1 cellular context compared by ENCODE assay signal in genomic region chr9:135504262-135505229, GRCh38.
TF ChIP-seq lines count a peak whose summit lies in the region.

No MANE protein-coding gene starts in this region.

TF ChIP-seq in HepG2, 621 proteins besides CTCF, POLR2A, EP300 and RAD21 (continued from another document and continues in another):
- TF ChIP-seq, protein P1, sequence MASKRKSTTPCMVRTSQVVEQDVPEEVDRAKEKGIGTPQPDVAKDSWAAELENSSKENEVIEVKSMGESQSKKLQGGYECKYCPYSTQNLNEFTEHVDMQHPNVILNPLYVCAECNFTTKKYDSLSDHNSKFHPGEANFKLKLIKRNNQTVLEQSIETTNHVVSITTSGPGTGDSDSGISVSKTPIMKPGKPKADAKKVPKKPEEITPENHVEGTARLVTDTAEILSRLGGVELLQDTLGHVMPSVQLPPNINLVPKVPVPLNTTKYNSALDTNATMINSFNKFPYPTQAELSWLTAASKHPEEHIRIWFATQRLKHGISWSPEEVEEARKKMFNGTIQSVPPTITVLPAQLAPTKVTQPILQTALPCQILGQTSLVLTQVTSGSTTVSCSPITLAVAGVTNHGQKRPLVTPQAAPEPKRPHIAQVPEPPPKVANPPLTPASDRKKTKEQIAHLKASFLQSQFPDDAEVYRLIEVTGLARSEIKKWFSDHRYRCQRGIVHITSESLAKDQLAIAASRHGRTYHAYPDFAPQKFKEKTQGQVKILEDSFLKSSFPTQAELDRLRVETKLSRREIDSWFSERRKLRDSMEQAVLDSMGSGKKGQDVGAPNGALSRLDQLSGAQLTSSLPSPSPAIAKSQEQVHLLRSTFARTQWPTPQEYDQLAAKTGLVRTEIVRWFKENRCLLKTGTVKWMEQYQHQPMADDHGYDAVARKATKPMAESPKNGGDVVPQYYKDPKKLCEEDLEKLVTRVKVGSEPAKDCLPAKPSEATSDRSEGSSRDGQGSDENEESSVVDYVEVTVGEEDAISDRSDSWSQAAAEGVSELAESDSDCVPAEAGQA (IDR thresholded peaks at IDR 0.05; ENCODE audit: low read depth): no peak
- TF ChIP-seq, protein P1 (CRISPR knock-in tag; IDR thresholded peaks at IDR 0.05; ENCODE audit: borderline replicate concordance): no peak
- TF ChIP-seq CEBPG (CRISPR knock-in tag; IDR thresholded peaks at IDR 0.05) (no peak), ZNF484 (CRISPR knock-in tag; IDR thresholded peaks at IDR 0.05; ENCODE audit: borderline replicate concordance, low read depth) (no peak), ZNF713 (CRISPR knock-in tag; IDR thresholded peaks at IDR 0.05) (no peak), DPF2 (CRISPR knock-in tag; IDR thresholded peaks at IDR 0.05; ENCODE audit: borderline replicate concordance, low read depth) (no peak), KMT2B (CRISPR knock-in tag; IDR thresholded peaks at IDR 0.05) (no peak), STAT5B (CRISPR knock-in tag; IDR thresholded peaks at IDR 0.05) (no peak), MXD4 (CRISPR knock-in tag; IDR thresholded peaks at IDR 0.05) (no peak), ZNF350 (CRISPR knock-in tag; IDR thresholded peaks at IDR 0.05; ENCODE audit: borderline replicate concordance, low read depth) (no peak), MTA1 (CRISPR knock-in tag; IDR thresholded peaks at IDR 0.05; ENCODE audit: borderline replicate concordance) (0 out of 2 replicates have a peak, but pooled peaks have one; percentile 20), ZNF891 (CRISPR knock-in tag; IDR thresholded peaks at IDR 0.05) (0 out of 2 replicates have a peak, but pooled peaks have one; percentile 46), CREB1 (IDR thresholded peaks at IDR 0.05) (no peak; the same call in 1 of the 2 replicates), CREB1 (CRISPR knock-in tag; IDR thresholded peaks at IDR 0.05) (no peak), ZNF878 (CRISPR knock-in tag; IDR thresholded peaks at IDR 0.05) (no peak), NFE2L1 (CRISPR knock-in tag; IDR thresholded peaks at IDR 0.05; ENCODE audit: borderline replicate concordance) (no peak), SNAI1 (CRISPR knock-in tag; IDR thresholded peaks at IDR 0.05; ENCODE audit: borderline replicate concordance) (no peak), ZNF256 (CRISPR knock-in tag; conservative IDR thresholded peaks at IDR 0.05) (no peak), SRF (IDR thresholded peaks at IDR 0.05; ENCODE audit: low read depth, low read length) (no peak), ZNF383 (CRISPR knock-in tag; IDR thresholded peaks at IDR 0.05; ENCODE audit: borderline replicate concordance) (no peak), MXD1 (CRISPR knock-in tag; IDR thresholded peaks at IDR 0.05) (no peak), NR3C1 (CRISPR knock-in tag; IDR thresholded peaks at IDR 0.05) (no peak), ZBTB43 (CRISPR knock-in tag; conservative IDR thresholded peaks at IDR 0.05) (no peak), ERF (CRISPR knock-in tag; IDR thresholded peaks at IDR 0.05) (no peak), ONECUT2 (CRISPR knock-in tag; IDR thresholded peaks at IDR 0.05) (no peak), REPIN1 (CRISPR knock-in tag; IDR thresholded peaks at IDR 0.05; ENCODE audit: borderline replicate concordance, low read depth) (no peak), CBFB (CRISPR knock-in tag; IDR thresholded peaks at IDR 0.05) (no peak), ZNF431 (CRISPR knock-in tag; IDR thresholded peaks at IDR 0.05; ENCODE audit: borderline replicate concordance, low read depth) (no peak), GABPB1 (CRISPR knock-in tag; IDR thresholded peaks at IDR 0.05) (0 out of 2 replicates have a peak, but pooled peaks have one; percentile 12), EED (CRISPR knock-in tag; IDR thresholded peaks at IDR 0.05) (no peak), LBX2 (CRISPR knock-in tag; IDR thresholded peaks at IDR 0.05; ENCODE audit: borderline replicate concordance) (no peak), MAFK (conservative IDR thresholded peaks at IDR 0.05 in 1 of 2, IDR thresholded peaks at IDR 0.05 in 1 of 2; ENCODE audit: low read length in 2 of 2) (no peak), ZNF232 (CRISPR knock-in tag; IDR thresholded peaks at IDR 0.05; ENCODE audit: borderline replicate concordance) (0 out of 2 replicates have a peak, but pooled peaks have one; percentile 27), HIVEP1 (CRISPR knock-in tag; IDR thresholded peaks at IDR 0.05) (no peak; the same call in 1 of the 2 replicates), CHCHD3 (CRISPR knock-in tag; IDR thresholded peaks at IDR 0.05) (no peak), ZNF691 (CRISPR knock-in tag; IDR thresholded peaks at IDR 0.05; ENCODE audit: borderline replicate concordance, low read depth) (no peak), POLR2AphosphoS2 (IDR thresholded peaks at IDR 0.05; ENCODE audit: low read depth, low read length) (0 out of 2 replicates have a peak, but pooled peaks have one; percentile 31), FOXP4 (CRISPR knock-in tag; IDR thresholded peaks at IDR 0.05) (no peak), ZNF619 (CRISPR knock-in tag; IDR thresholded peaks at IDR 0.05) (no peak)
- TF ChIP-seq, protein P2, sequence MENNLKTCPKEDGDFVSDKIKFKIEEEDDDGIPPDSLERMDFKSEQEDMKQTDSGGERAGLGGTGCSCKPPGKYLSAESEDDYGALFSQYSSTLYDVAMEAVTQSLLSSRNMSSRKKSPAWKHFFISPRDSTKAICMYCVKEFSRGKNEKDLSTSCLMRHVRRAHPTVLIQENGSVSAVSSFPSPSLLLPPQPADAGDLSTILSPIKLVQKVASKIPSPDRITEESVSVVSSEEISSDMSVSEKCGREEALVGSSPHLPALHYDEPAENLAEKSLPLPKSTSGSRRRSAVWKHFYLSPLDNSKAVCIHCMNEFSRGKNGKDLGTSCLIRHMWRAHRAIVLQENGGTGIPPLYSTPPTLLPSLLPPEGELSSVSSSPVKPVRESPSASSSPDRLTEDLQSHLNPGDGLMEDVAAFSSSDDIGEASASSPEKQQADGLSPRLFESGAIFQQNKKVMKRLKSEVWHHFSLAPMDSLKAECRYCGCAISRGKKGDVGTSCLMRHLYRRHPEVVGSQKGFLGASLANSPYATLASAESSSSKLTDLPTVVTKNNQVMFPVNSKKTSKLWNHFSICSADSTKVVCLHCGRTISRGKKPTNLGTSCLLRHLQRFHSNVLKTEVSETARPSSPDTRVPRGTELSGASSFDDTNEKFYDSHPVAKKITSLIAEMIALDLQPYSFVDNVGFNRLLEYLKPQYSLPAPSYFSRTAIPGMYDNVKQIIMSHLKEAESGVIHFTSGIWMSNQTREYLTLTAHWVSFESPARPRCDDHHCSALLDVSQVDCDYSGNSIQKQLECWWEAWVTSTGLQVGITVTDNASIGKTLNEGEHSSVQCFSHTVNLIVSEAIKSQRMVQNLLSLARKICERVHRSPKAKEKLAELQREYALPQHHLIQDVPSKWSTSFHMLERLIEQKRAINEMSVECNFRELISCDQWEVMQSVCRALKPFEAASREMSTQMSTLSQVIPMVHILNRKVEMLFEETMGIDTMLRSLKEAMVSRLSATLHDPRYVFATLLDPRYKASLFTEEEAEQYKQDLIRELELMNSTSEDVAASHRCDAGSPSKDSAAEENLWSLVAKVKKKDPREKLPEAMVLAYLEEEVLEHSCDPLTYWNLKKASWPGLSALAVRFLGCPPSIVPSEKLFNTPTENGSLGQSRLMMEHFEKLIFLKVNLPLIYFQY (CRISPR knock-in tag; IDR thresholded peaks at IDR 0.05; ENCODE audit: borderline replicate concordance): no peak
- TF ChIP-seq, protein P3, sequence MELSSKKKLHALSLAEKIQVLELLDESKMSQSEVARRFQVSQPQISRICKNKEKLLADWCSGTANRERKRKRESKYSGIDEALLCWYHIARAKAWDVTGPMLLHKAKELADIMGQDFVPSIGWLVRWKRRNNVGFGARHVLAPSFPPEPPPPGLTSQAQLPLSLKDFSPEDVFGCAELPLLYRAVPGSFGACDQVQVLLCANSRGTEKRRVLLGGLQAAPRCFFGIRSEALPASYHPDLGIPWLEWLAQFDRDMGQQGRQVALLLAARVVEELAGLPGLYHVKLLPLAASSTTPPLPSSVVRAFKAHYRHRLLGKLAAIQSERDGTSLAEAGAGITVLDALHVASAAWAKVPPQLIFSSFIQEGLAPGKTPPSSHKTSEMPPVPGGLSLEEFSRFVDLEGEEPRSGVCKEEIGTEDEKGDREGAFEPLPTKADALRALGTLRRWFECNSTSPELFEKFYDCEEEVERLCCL (CRISPR knock-in tag; IDR thresholded peaks at IDR 0.05; ENCODE audit: borderline replicate concordance): no peak
- TF ChIP-seq, protein P4, sequence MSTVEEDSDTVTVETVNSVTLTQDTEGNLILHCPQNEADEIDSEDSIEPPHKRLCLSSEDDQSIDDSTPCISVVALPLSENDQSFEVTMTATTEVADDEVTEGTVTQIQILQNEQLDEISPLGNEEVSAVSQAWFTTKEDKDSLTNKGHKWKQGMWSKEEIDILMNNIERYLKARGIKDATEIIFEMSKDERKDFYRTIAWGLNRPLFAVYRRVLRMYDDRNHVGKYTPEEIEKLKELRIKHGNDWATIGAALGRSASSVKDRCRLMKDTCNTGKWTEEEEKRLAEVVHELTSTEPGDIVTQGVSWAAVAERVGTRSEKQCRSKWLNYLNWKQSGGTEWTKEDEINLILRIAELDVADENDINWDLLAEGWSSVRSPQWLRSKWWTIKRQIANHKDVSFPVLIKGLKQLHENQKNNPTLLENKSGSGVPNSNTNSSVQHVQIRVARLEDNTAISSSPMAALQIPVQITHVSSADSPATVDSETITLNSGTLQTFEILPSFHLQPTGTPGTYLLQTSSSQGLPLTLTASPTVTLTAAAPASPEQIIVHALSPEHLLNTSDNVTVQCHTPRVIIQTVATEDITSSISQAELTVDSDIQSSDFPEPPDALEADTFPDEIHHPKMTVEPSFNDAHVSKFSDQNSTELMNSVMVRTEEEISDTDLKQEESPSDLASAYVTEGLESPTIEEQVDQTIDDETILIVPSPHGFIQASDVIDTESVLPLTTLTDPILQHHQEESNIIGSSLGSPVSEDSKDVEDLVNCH (CRISPR knock-in tag; IDR thresholded peaks at IDR 0.05): no peak
- TF ChIP-seq, protein P5, sequence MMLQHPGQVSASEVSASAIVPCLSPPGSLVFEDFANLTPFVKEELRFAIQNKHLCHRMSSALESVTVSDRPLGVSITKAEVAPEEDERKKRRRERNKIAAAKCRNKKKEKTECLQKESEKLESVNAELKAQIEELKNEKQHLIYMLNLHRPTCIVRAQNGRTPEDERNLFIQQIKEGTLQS (CRISPR knock-in tag; IDR thresholded peaks at IDR 0.05): no peak
- TF ChIP-seq, protein P6, sequence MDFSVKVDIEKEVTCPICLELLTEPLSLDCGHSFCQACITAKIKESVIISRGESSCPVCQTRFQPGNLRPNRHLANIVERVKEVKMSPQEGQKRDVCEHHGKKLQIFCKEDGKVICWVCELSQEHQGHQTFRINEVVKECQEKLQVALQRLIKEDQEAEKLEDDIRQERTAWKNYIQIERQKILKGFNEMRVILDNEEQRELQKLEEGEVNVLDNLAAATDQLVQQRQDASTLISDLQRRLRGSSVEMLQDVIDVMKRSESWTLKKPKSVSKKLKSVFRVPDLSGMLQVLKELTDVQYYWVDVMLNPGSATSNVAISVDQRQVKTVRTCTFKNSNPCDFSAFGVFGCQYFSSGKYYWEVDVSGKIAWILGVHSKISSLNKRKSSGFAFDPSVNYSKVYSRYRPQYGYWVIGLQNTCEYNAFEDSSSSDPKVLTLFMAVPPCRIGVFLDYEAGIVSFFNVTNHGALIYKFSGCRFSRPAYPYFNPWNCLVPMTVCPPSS (IDR thresholded peaks at IDR 0.05): no peak
